Comparison of ENCODE assay signal across 25 cellular contexts in the genomic region with DNA sequence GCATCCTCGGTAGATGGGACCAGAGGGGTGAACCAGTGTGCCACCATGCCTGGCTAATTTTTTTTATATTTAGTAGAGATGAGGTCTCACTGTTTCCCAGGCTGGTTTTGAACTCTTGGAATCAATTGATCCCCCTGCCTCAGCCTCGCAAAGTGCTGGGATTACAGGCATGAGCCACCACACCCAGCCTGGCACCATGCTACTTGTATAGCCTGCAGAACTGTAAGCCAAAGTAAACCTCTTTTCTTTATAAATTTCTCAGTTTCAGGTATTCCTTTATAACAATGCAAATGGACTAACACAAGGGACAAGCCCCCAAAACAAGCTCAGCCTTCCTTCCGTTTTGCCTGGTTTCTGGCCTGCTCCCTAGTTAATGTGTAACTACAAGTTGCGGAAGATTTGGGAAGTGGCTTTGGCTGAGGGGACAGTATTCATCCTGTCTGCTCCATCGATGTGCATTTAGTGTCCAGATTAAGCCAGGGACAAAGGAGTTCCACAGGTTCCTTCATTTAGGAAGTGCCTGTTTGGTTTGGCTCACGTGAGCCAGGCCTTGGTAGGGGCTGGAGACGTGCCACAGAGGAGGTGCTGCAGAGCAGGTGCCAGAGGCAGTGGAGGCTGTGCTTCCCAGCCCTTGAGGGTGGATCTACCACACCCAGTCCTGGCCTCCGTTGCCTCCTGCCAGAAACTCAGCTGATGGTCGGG. TPM values are rescaled to one million over a fixed set of nuclear protein-coding genes. Genes with fewer than 3 reads are reported as not detected.
DNase-seq lines count a peak whose midpoint lies in the region; ATAC-seq and TF ChIP-seq lines count a peak whose summit lies in the region.
"Had no signal": no experiment of that assay in that cellular context is flagged by ENCODE, and none has a peak within 500 bp of the region (broad histone marks: within the 10 kb centered on the region; RNA-seq: fewer than 3 reads in every experiment).

No MANE protein-coding gene starts in this region.

- H3K9ac ChIP-seq in MM.1S (ENCODE audit: low read length) = no peak overlapping the region
- H3K9ac ChIP-seq: GM23248 had no signal

- H3F3A ChIP-seq in MM.1S (ENCODE audit: insufficient read depth, low read length) = no peaks in the 10 kb centered on the region; the same call in 1 of the 2 replicates

- H3K4me1 ChIP-seq in left lung (peaks cover 9% of the 10 kb centered on the region in 2 donors), thyroid gland (peaks cover 10 to 16% of the 10 kb centered on the region in 2 donors), MM.1S (ENCODE audit: low read length) (peaks cover 8% of the 10 kb centered on the region)

- H3K27me3 ChIP-seq in left lung (peaks cover 0 to 18% of the 10 kb centered on the region in 2 donors), thyroid gland (no peaks in the 10 kb centered on the region), MM.1S (replicated peaks; ENCODE audit: insufficient read depth, low read length) (peaks cover 5% of the 10 kb centered on the region)

- ATAC-seq in left lung = peak; percentile 65
- ATAC-seq in HG02840 (IDR thresholded peaks at IDR 0.05; ENCODE audit: low FRiP score, unreplicated experiment) = no peak
- ATAC-seq: SK-N-SH treated with all-trans-retinoic acid at 6 μM for 48 hours had no signal

- H2AFZ ChIP-seq in MM.1S (ENCODE audit: low read length) = no peak overlapping the region
- H2AFZ ChIP-seq: GM23248 had no signal

- H3K27ac ChIP-seq in left lung (no peak overlapping the region), thyroid gland (no peak overlapping the region), MM.1S (ENCODE audit: low read length) (no peak overlapping the region)
- H3K27ac ChIP-seq: esophagus muscularis mucosa, GM23248 had no signal

- peak; percentile 23 for DNase-seq in activated CD8-positive, alpha-beta memory T cell treated with anti-CD3 and anti-CD28 coated beads, Interleukin-2, amount 50 U/mL, for 48 hours
- no peak for DNase-seq in activated CD8-positive, alpha-beta memory T cell treated with anti-CD3 and anti-CD28 coated beads, Interleukin-2, amount 50 U/mL, for 4 hours
- peak; percentile 40 for DNase-seq in NCI-H69 (lab: John Stamatoyannopoulos, UW)
- peak; percentile 70 to 76 for DNase-seq in left lung
- DNase-seq in thyroid gland = peak; percentile 75 to 80
- no peak for DNase-seq in MM.1S
- DNase-seq in HUDEP-2 (lab: John Stamatoyannopoulos, UW; ENCODE audit: unreplicated experiment in 76 of 76) = no peak
- DNase-seq: activated CD4-positive, alpha-beta T cell treated with anti-CD3 and anti-CD28 coated beads for 4 hours; activated gamma-delta T cell; amniotic stem cell; central memory CD4-positive, alpha-beta T cell; effector CD8-positive, alpha-beta T cell; EL; GM23248; MV-4-11; NCI-H2171; nephron progenitor cell; stimulated activated CD4-positive, alpha-beta T cell treated with anti-CD3 and anti-CD28 coated beads, Interleukin-12 subunit alpha, Interleukin-12 subunit beta, amount 100 ng/mL, for 4 hours had no signal

- no peak overlapping the region for H3K4me2 ChIP-seq in MM.1S (ENCODE audit: low read depth, low read length)

- TF ChIP-seq POLR2A in thyroid gland (IDR thresholded peaks at IDR 0.05) = no peak

- H3K9me2 ChIP-seq in MM.1S (replicated peaks; ENCODE audit: insufficient read depth, low read length) = no peaks in the 10 kb centered on the region

- no peak for TF ChIP-seq CTCF in left lung (IDR thresholded peaks at IDR 0.05)
- no peak for TF ChIP-seq CTCF in thyroid gland (IDR thresholded peaks at IDR 0.05)
- no peak for TF ChIP-seq CTCF in MM.1S (IDR thresholded peaks at IDR 0.05; ENCODE audit: low read length)

- WGBS in thyroid gland, 2 donors = 50 to 62% methylated on average over 9 of the region's 9 CpGs

- H4K20me1 ChIP-seq in MM.1S (ENCODE audit: insufficient read depth, low read length) = no peaks in the 10 kb centered on the region

- H3K36me3 ChIP-seq in left lung = no peaks in the 10 kb centered on the region
- H3K36me3 ChIP-seq in thyroid gland = no peaks in the 10 kb centered on the region
- H3K36me3 ChIP-seq in MM.1S (replicated peaks; ENCODE audit: insufficient read depth, low read length) = no peaks in the 10 kb centered on the region
- H3K36me3 ChIP-seq: esophagus muscularis mucosa had no signal

- intact Hi-C loops in left lung (cut with DNase I) (loop anchor here in 1 of 2 donors (10.0 kb wide), 1 partner anchor 198 kb away; no protein-coding TSS in a partner anchor), thyroid gland (cut with DNase I) (no loop called here)

- H3K9me3 ChIP-seq in left lung = no peaks in the 10 kb centered on the region
- no peaks in the 10 kb centered on the region for H3K9me3 ChIP-seq in thyroid gland
- H3K9me3 ChIP-seq in MM.1S (replicated peaks; ENCODE audit: insufficient read depth, low read length) = no peaks in the 10 kb centered on the region
- H3K9me3 ChIP-seq: esophagus muscularis mucosa had no signal

- H3K79me2 ChIP-seq in MM.1S (ENCODE audit: low read length) = no peaks in the 10 kb centered on the region

- H3K4me3 ChIP-seq in left lung (no peak overlapping the region), thyroid gland (replicated peaks in 1 of 3) (no peak overlapping the region), MM.1S (ENCODE audit: low read length) (no peak overlapping the region)
- H3K4me3 ChIP-seq: esophagus muscularis mucosa, GM23248 had no signal

RNA-seq across cellular contexts. Expression of gene AVPR1B, which starts 4.4 kb away (rescaled TPM):
- total RNA-seq in left lung (not detected), thyroid gland (under 1 TPM in 3 of 4 donors, not detected in 1; 0.11 to 0.68 (median 0.38) TPM)
- total RNA-seq: A673, esophagus muscularis mucosa, glomerular endothelial cell, GM23248, pulmonary artery endothelial cell, RPMI7951 had no signal

RNA-seq across cellular contexts. Expression of gene RHEX, which starts 59.8 kb away (rescaled TPM):
- total RNA-seq in left lung (1 to 10 TPM; 1.1 to 2.4 TPM), thyroid gland (1 to 10 TPM; 1.2 to 1.7 (median 1.6) TPM)
- total RNA-seq: A673, glomerular endothelial cell, GM23248, pulmonary artery endothelial cell, RPMI7951 had no signal

Comparison
In these comparisons a context has a peak if more than half of its experiments do, and no peak if none do; other contexts are left out.
1. DNase-seq: peak in activated CD8-positive, alpha-beta memory T cell treated with anti-CD3 and anti-CD28 coated beads, Interleukin-2, amount 50 U/mL, for 48 hours (single experiment), NCI-H69 (single experiment), left lung (2 of 2) and thyroid gland (2 of 2); none in activated CD8-positive, alpha-beta memory T cell treated with anti-CD3 and anti-CD28 coated beads, Interleukin-2, amount 50 U/mL, for 4 hours (single experiment), MM.1S (single experiment) and HUDEP-2 (0 of 76).